ENCODE assay signal across 31 cellular contexts in genomic region chr18:70200286-70200685, GRCh38.
"Had no signal": no experiment of that assay in that cellular context is flagged by ENCODE, and none has a peak within 500 bp of the region (broad histone marks: within the 10 kb centered on the region; RNA-seq: fewer than 3 reads in every experiment).

No MANE protein-coding gene starts in this region.

- H3K4me3 Mint-ChIP-seq: activated CD4-positive, alpha-beta memory T cell treated with anti-CD3 and anti-CD28 coated beads for 36 hours; activated CD4-positive, alpha-beta T cell treated with anti-CD3 and anti-CD28 coated beads for 36 hours; activated CD4-positive, alpha-beta T cell treated with anti-CD3 and anti-CD28 coated beads, Interleukin-2, amount 10 ng/mL, durations not matched to agents 24 days and 14 days; activated CD8-positive, alpha-beta memory T cell treated with anti-CD3 and anti-CD28 coated beads, Interleukin-2, amount 10 ng/mL, durations not matched to agents 7 days and 5 days; activated CD8-positive, alpha-beta T cell treated with anti-CD3 and anti-CD28 coated beads, Interleukin-2, amount 10 ng/mL, durations not matched to agents 7 days and 5 days; activated naive CD4-positive, alpha-beta T cell treated with anti-CD3 and anti-CD28 coated beads for 36 hours; activated naive CD4-positive, alpha-beta T cell treated with anti-CD3 and anti-CD28 coated beads, Interleukin-2, amount 50 U/mL, for 24 hours; activated naive CD8-positive, alpha-beta T cell treated with anti-CD3 and anti-CD28 coated beads, Interleukin-2, amount 10 ng/mL, durations not matched to agents 7 days and 5 days; activated T-helper 1 cell treated with anti-CD3 and anti-CD28 coated beads, Interleukin-12 subunit alpha, Interleukin-12 subunit beta, Interleukin-2, Interleukin-4 antibody, amounts not matched to agents 30 ng/mL and 10 ng/mL and 1 ng/mL, durations not matched to agents 14 hours and 24 hours and 36 hours; effector memory CD8-positive, alpha-beta T cell; T-helper 17 cell; T-helper 2 cell treated with Interferon-gamma antibody and Interleukin-4, amounts not matched to agents 5 μg/mL and 100 μg/mL, for 36 hours had no signal

- H3K27ac Mint-ChIP-seq: activated CD4-positive, alpha-beta memory T cell treated with anti-CD3 and anti-CD28 coated beads for 36 hours; activated CD4-positive, alpha-beta T cell treated with anti-CD3 and anti-CD28 coated beads for 36 hours; activated CD4-positive, alpha-beta T cell treated with anti-CD3 and anti-CD28 coated beads, Interleukin-2, amount 10 ng/mL, durations not matched to agents 24 days and 14 days; activated CD8-positive, alpha-beta memory T cell treated with anti-CD3 and anti-CD28 coated beads, Interleukin-2, amount 10 ng/mL, durations not matched to agents 7 days and 5 days; activated CD8-positive, alpha-beta T cell treated with anti-CD3 and anti-CD28 coated beads, Interleukin-2, amount 10 ng/mL, durations not matched to agents 7 days and 5 days; activated naive CD4-positive, alpha-beta T cell treated with anti-CD3 and anti-CD28 coated beads for 36 hours; activated naive CD8-positive, alpha-beta T cell treated with anti-CD3 and anti-CD28 coated beads, Interleukin-2, amount 10 ng/mL, durations not matched to agents 7 days and 5 days; activated T-helper 1 cell treated with anti-CD3 and anti-CD28 coated beads, Interleukin-12 subunit alpha, Interleukin-12 subunit beta, Interleukin-2, Interleukin-4 antibody, amounts not matched to agents 30 ng/mL and 10 ng/mL and 1 ng/mL, durations not matched to agents 14 hours and 24 hours and 36 hours; activated T-helper 2 cell treated with anti-CD3 and anti-CD28 coated beads, Interferon-gamma antibody, Interleukin-2, Interleukin-4, amounts not matched to agents 10 μg/mL and 5 μg/mL and 100 μg/mL, durations not matched to agents 14 hours and 24 hours and 36 hours; T-helper 17 cell; T-helper 2 cell treated with Interferon-gamma antibody and Interleukin-4, amounts not matched to agents 5 μg/mL and 100 μg/mL, for 36 hours had no signal

- H3K4me3 ChIP-seq: body of pancreas, esophagus muscularis mucosa, gastrocnemius medialis, heart left ventricle had no signal

- DNase-seq: activated CD4-positive, alpha-beta memory T cell treated with anti-CD3 and anti-CD28 coated beads for 36 hours; activated CD4-positive, alpha-beta T cell treated with anti-CD3 and anti-CD28 coated beads for 36 hours; activated CD4-positive, alpha-beta T cell treated with anti-CD3 and anti-CD28 coated beads, Interleukin-2, amount 10 ng/mL, durations not matched to agents 24 days and 14 days; activated CD4-positive, CD25-positive, alpha-beta regulatory T cell; activated CD4-positive, CD25-positive, alpha-beta regulatory T cell treated with anti-CD3 and anti-CD28 coated beads, Interleukin-2, amount 50 U/mL, for 72 hours; activated CD8-positive, alpha-beta memory T cell treated with anti-CD3 and anti-CD28 coated beads, Interleukin-2, amount 10 ng/mL, durations not matched to agents 7 days and 5 days; activated CD8-positive, alpha-beta memory T cell treated with anti-CD3 and anti-CD28 coated beads, Interleukin-2, amount 50 U/mL, for 4 hours; activated CD8-positive, alpha-beta T cell treated with anti-CD3 and anti-CD28 coated beads, Interleukin-2, amount 10 ng/mL, durations not matched to agents 7 days and 5 days; activated effector memory CD4-positive, alpha-beta T cell treated with anti-CD3 and anti-CD28 coated beads, Interleukin-2, amount 50 U/mL, for 16 hours; activated naive CD4-positive, alpha-beta T cell treated with anti-CD3 and anti-CD28 coated beads for 36 hours; activated naive CD8-positive, alpha-beta T cell treated with anti-CD3 and anti-CD28 coated beads, Interleukin-2, amount 10 ng/mL, durations not matched to agents 7 days and 5 days; activated T-cell treated with anti-CD3 and anti-CD28 coated beads, Interleukin-2, amount 50 U/mL, for 1 hour; activated T-cell treated with anti-CD3 and anti-CD28 coated beads, Interleukin-2, amount 50 U/mL, for 48 hours; body of pancreas; caudate nucleus; cortex of kidney; dermis blood vessel endothelial cell; effector CD4-positive, alpha-beta T cell; effector memory CD8-positive, alpha-beta T cell; erythroblast; foreskin keratinocyte; gastrocnemius medialis; glutamatergic neuron; heart left ventricle; T-helper 17 cell; T1000 had no signal

- H3K27me3 Mint-ChIP-seq: activated CD4-positive, alpha-beta memory T cell treated with anti-CD3 and anti-CD28 coated beads for 36 hours; activated CD4-positive, alpha-beta T cell treated with anti-CD3 and anti-CD28 coated beads for 36 hours; activated CD4-positive, alpha-beta T cell treated with anti-CD3 and anti-CD28 coated beads, Interleukin-2, amount 10 ng/mL, durations not matched to agents 24 days and 14 days; activated CD8-positive, alpha-beta memory T cell treated with anti-CD3 and anti-CD28 coated beads, Interleukin-2, amount 10 ng/mL, durations not matched to agents 7 days and 5 days; activated naive CD4-positive, alpha-beta T cell treated with anti-CD3 and anti-CD28 coated beads, Interleukin-2, amount 50 U/mL, for 24 hours; activated naive CD8-positive, alpha-beta T cell treated with anti-CD3 and anti-CD28 coated beads, Interleukin-2, amount 10 ng/mL, durations not matched to agents 7 days and 5 days; effector memory CD8-positive, alpha-beta T cell; T-helper 17 cell had no signal

- H3K27me3 ChIP-seq: body of pancreas, esophagus muscularis mucosa, foreskin keratinocyte, gastrocnemius medialis, heart left ventricle had no signal

- H3K9me3 ChIP-seq: body of pancreas, esophagus muscularis mucosa, gastrocnemius medialis, heart left ventricle had no signal

- H3K9me3 Mint-ChIP-seq: activated CD4-positive, alpha-beta memory T cell treated with anti-CD3 and anti-CD28 coated beads for 36 hours; activated CD4-positive, alpha-beta T cell treated with anti-CD3 and anti-CD28 coated beads, Interleukin-2, amount 10 ng/mL, durations not matched to agents 24 days and 14 days; activated naive CD4-positive, alpha-beta T cell treated with anti-CD3 and anti-CD28 coated beads for 36 hours; activated naive CD4-positive, alpha-beta T cell treated with anti-CD3 and anti-CD28 coated beads, Interleukin-2, amount 50 U/mL, for 24 hours; activated naive CD8-positive, alpha-beta T cell treated with anti-CD3 and anti-CD28 coated beads, Interleukin-2, amount 10 ng/mL, durations not matched to agents 7 days and 5 days; activated T-helper 1 cell treated with anti-CD3 and anti-CD28 coated beads, Interleukin-12 subunit alpha, Interleukin-12 subunit beta, Interleukin-2, Interleukin-4 antibody, amounts not matched to agents 30 ng/mL and 10 ng/mL and 1 ng/mL, durations not matched to agents 14 hours and 24 hours and 36 hours; activated T-helper 2 cell treated with anti-CD3 and anti-CD28 coated beads, Interferon-gamma antibody, Interleukin-2, Interleukin-4, amounts not matched to agents 10 μg/mL and 5 μg/mL and 100 μg/mL, durations not matched to agents 14 hours and 24 hours and 36 hours; effector memory CD8-positive, alpha-beta T cell; T-helper 2 cell treated with Interferon-gamma antibody and Interleukin-4, amounts not matched to agents 5 μg/mL and 100 μg/mL, for 36 hours had no signal

- H3K27ac ChIP-seq: body of pancreas, esophagus muscularis mucosa, foreskin keratinocyte, gastrocnemius medialis, heart left ventricle had no signal
